In the genomic region with DNA sequence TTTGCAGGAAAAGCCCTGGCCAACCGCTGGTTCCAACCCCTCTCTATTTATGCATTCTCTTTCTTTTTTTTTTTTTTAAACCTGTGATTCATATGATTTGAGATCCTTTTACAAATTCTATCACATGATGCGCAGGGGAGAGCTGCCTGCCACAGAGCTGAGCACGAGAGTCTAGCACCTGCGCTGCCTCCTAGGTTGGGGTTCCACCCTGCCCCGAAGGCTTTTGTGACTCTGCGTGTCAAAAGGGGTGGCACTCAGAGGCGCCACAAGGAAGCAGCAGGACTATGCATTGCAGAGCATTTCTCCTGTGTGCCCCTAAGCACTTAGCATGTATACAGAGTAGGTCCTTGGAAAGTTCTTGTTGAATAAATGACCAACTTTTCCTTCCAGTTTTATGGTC, we compare ENCODE assay signal across 26 cellular contexts. TPM values are rescaled to one million over a fixed set of nuclear protein-coding genes. Genes with fewer than 3 reads are reported as not detected.
"Had no signal": no experiment of that assay in that cellular context is flagged by ENCODE, and none has a peak within 500 bp of the region (broad histone marks: within the 10 kb centered on the region; RNA-seq: fewer than 3 reads in every experiment).

No MANE protein-coding gene starts in this region.

- H3K27me3 ChIP-seq: dorsolateral prefrontal cortex, gastrocnemius medialis, left lung, neutrophil, spleen, testis, tibial artery, upper lobe of left lung had no signal

- H3K9me3 Mint-ChIP-seq: natural killer cell treated with Interleukin-12 subunit alpha and Interleukin-12 subunit beta and Interleukin-15 and Interleukin-18, amount 100 ng/mL, for 72 hours; stimulated activated memory B cell treated with anti-CD40 and anti-IgM and Interleukin-4, amounts not matched to agents 10 μg/mL and 1 μg/mL and 100 μg/mL, for 72 hours had no signal

- H3K4me3 ChIP-seq: dorsolateral prefrontal cortex, gastrocnemius medialis, left lung, mucosa of descending colon, prostate gland, skin epidermis, spleen, testis, tibial artery, upper lobe of left lung had no signal

- H3K4me3 Mint-ChIP-seq: mesothelial cell of epicardium; naive B cell; natural killer cell treated with Interleukin-12 subunit alpha and Interleukin-12 subunit beta and Interleukin-15 and Interleukin-18, amount 100 ng/mL, for 72 hours; neural crest cell; stimulated activated memory B cell treated with anti-CD40 and anti-IgM and Interleukin-4, amounts not matched to agents 10 μg/mL and 1 μg/mL and 100 μg/mL, for 72 hours had no signal

- H3K79me2 ChIP-seq: parathyroid adenoma had no signal

- H3K27ac Mint-ChIP-seq: mesothelial cell of epicardium; naive B cell; natural killer cell treated with Interleukin-12 subunit alpha and Interleukin-12 subunit beta and Interleukin-15 and Interleukin-18, amount 100 ng/mL, for 72 hours; stimulated activated memory B cell treated with anti-CD40 and anti-IgM and Interleukin-4, amounts not matched to agents 10 μg/mL and 1 μg/mL and 100 μg/mL, for 72 hours had no signal

- H3K36me3 ChIP-seq: prostate gland had no signal

- H3K9me3 ChIP-seq: gastrocnemius medialis, left lung, mucosa of descending colon, neutrophil, prostate gland, spleen, testis, tibial artery, upper lobe of left lung had no signal

- DNase-seq: effector CD4-positive, alpha-beta T cell; foreskin fibroblast; gastrocnemius medialis; left lung; mesenchymal stem cell; mucosa of descending colon; naive B cell; right cardiac atrium; spleen; stimulated activated CD4-positive, alpha-beta T cell treated with anti-CD3 and anti-CD28 coated beads, Interleukin-4, amount 100 ng/mL, for 4 hours; stimulated activated naive CD8-positive, alpha-beta T cell treated with anti-CD3 and anti-CD28 coated beads, Interleukin-15, Interleukin-2, amounts not matched to agents 100 U/mL and 50 U/mL, for 24 hours; substantia nigra; testis; tibial artery; upper lobe of left lung had no signal

- H3K4me1 ChIP-seq: gastrocnemius medialis, parathyroid adenoma, prostate gland, testis, tibial artery, upper lobe of left lung had no signal

- H3K27me3 Mint-ChIP-seq: naive B cell; natural killer cell treated with Interleukin-12 subunit alpha and Interleukin-12 subunit beta and Interleukin-15 and Interleukin-18, amount 100 ng/mL, for 72 hours; stimulated activated memory B cell treated with anti-CD40 and anti-IgM and Interleukin-4, amounts not matched to agents 10 μg/mL and 1 μg/mL and 100 μg/mL, for 72 hours had no signal

- H2AFZ ChIP-seq: parathyroid adenoma had no signal

- H3K4me1 Mint-ChIP-seq: neural crest cell had no signal

- ATAC-seq: gastrocnemius medialis; left lung; mucosa of descending colon; natural killer cell treated with Interleukin-12 subunit alpha and Interleukin-12 subunit beta and Interleukin-15 and Interleukin-18, amount 100 ng/mL, for 72 hours; right cardiac atrium; stimulated activated memory B cell treated with anti-CD40 and anti-IgM and Interleukin-4, amounts not matched to agents 10 μg/mL and 1 μg/mL and 100 μg/mL, for 72 hours; stimulated activated naive CD8-positive, alpha-beta T cell treated with anti-CD3 and anti-CD28 coated beads, Interleukin-15, Interleukin-2, amounts not matched to agents 100 U/mL and 50 U/mL, for 24 hours had no signal

- H3K27ac ChIP-seq: gastrocnemius medialis, left lung, neutrophil, parathyroid adenoma, prostate gland, skin epidermis, spleen, testis, tibial artery, upper lobe of left lung had no signal

RNA-seq across cellular contexts. Expression of a gene that starts 17.3 kb away (rescaled TPM):
- total RNA-seq: lung microvascular endothelial cell had no signal

RNA-seq across cellular contexts. Expression of a gene that starts 55.6 kb away (rescaled TPM):
- total RNA-seq: lung microvascular endothelial cell; natural killer cell treated with Interleukin-12 subunit alpha and Interleukin-12 subunit beta and Interleukin-15 and Interleukin-18, amount 100 ng/mL, for 72 hours had no signal
- polyA plus RNA-seq: keratinocyte had no signal
